In genomic region chr5:14588758-14589543, GRCh38 we compare ENCODE assay signal across 18 cellular contexts. TPM values are rescaled to one million over a fixed set of nuclear protein-coding genes. Genes with fewer than 3 reads are reported as not detected.
DNase-seq lines count a peak whose midpoint lies in the region; ATAC-seq, FAIRE-seq and TF ChIP-seq lines count a peak whose summit lies in the region.
"Had no signal": no experiment of that assay in that cellular context is flagged by ENCODE, and none has a peak within 500 bp of the region (broad histone marks: within the 10 kb centered on the region; RNA-seq: fewer than 3 reads in every experiment).

No MANE protein-coding gene starts in this region.

- no peak for ATAC-seq in GM21737 (IDR thresholded peaks at IDR 0.05; ENCODE audit: unreplicated experiment)
- ATAC-seq: activated T-cell treated with anti-CD3 and anti-CD28 coated beads, Interleukin-2, amount 50 U/mL, for 72 hours; foreskin keratinocyte had no signal

- H3K9me3 ChIP-seq in colonic mucosa (no peaks in the 10 kb centered on the region), small intestine (ENCODE audit: control insufficient read depth, low read depth) (no peaks in the 10 kb centered on the region)
- H3K9me3 ChIP-seq: MG63, SJSA1, testis had no signal

- H3K27ac ChIP-seq in colonic mucosa (peak overlapping the region; percentile 58), small intestine (ENCODE audit: low read depth in 1 of 2, low read length in 1 of 2) (peak overlapping the region in 1 of 2 donors; percentile 69)
- H3K27ac ChIP-seq: foreskin keratinocyte, SJSA1, testis had no signal

- H3K9ac ChIP-seq in colonic mucosa (ENCODE audit: low read depth in 2 of 2, low read length in 2 of 2), result peak overlapping the region in 1 of 2 donors; percentile 35

- WGBS in small intestine, 3 donors, result 72 to 77% (median 74%) methylated on average over 10 of the region's 10 CpGs

- H3K4me1 ChIP-seq in colonic mucosa (peaks cover 11% of the 10 kb centered on the region), small intestine (ENCODE audit: control insufficient read depth in 2 of 2, insufficient read depth in 1 of 2, low read depth in 1 of 2, low read length in 1 of 2) (peaks cover 12 to 17% of the 10 kb centered on the region in 2 donors)
- H3K4me1 ChIP-seq: foreskin keratinocyte, SJSA1, testis had no signal

- H3K27me3 ChIP-seq in colonic mucosa (no peaks in the 10 kb centered on the region), small intestine (ENCODE audit: control insufficient read depth in 2 of 2, insufficient read depth in 2 of 2, low read length in 2 of 2) (no peaks in the 10 kb centered on the region)
- H3K27me3 ChIP-seq: testis had no signal

- H3K4me3 ChIP-seq in colonic mucosa (no peak overlapping the region), small intestine (ENCODE audit: low read depth in 1 of 2, low read length in 2 of 2) (no peak overlapping the region)
- H3K4me3 ChIP-seq: MG63, SJSA1, testis had no signal

- intact Hi-C loops in colonic mucosa (cut with DNase I), result no loop called here

- FAIRE-seq in small intestine (lab: Jason Lieb, UNC), result no peak
- FAIRE-seq: A204.1 had no signal

- DNase-seq in NCI-H1092 treated with DMSO at 0.1 percent for 48 hours (lab: John Stamatoyannopoulos, UW) (peak; percentile 22), NCI-H1092 (lab: John Stamatoyannopoulos, UW) (no peak), NCI-H748 (lab: John Stamatoyannopoulos, UW; ENCODE audit: unreplicated experiment) (peak; percentile 98), colonic mucosa (peak; percentile 45), small intestine (peak; percentile 31), activated gamma-delta T cell treated with Interleukin-2 at 50 U/mL for 16 hours (no peak)
- no peak for DNase-seq in activated effector memory CD4-positive, alpha-beta T cell treated with anti-CD3 and anti-CD28 coated beads, Interleukin-2, amount 50 U/mL, for 16 hours
- DNase-seq: activated B cell treated with CpG ODN at 0.5 μM for 24 hours; activated T-cell treated with anti-CD3 and anti-CD28 coated beads, Interleukin-2, amount 50 U/mL, for 72 hours; DMS 273 treated with DMSO at 0.1 percent for 48 hours; effector CD8-positive, alpha-beta T cell; foreskin keratinocyte; MG63; NCI-H526 treated with DMSO at 0.1 percent for 48 hours; testis had no signal

- H3K36me3 ChIP-seq in colonic mucosa (no peaks in the 10 kb centered on the region), small intestine (ENCODE audit: control insufficient read depth in 2 of 2, insufficient read depth in 2 of 2, low read length in 2 of 2) (no peaks in the 10 kb centered on the region)
- H3K36me3 ChIP-seq: MG63, SJSA1 had no signal

- no peak for TF ChIP-seq CTCF in colonic mucosa (IDR thresholded peaks at IDR 0.05)

RNA-seq across cellular contexts. Expression of gene OTULINL, which starts 7.4 kb away (rescaled TPM):
- 10 to 100 TPM; 58.5 to 60.1 TPM for total RNA-seq in colonic mucosa
- 10 to 100 TPM in 1 of 3 donors, 1 to 10 TPM in 2; 4.7 to 17.6 (median 6.5) TPM for polyA plus RNA-seq in small intestine

Comparison
In these comparisons a context has a peak if more than half of its experiments do, and no peak if none do; other contexts are left out.
1. DNase-seq: peak in NCI-H1092 treated with DMSO at 0.1 percent for 48 hours (single experiment), NCI-H748 (single experiment), colonic mucosa (single experiment) and small intestine (single experiment); none in NCI-H1092 (single experiment), activated effector memory CD4-positive, alpha-beta T cell treated with anti-CD3 and anti-CD28 coated beads, Interleukin-2, amount 50 U/mL, for 16 hours (single experiment) and activated gamma-delta T cell treated with Interleukin-2 at 50 U/mL for 16 hours (single experiment).